17 cellular contexts compared by ENCODE assay signal in genomic region chr6:42091718-42092023, GRCh38. TPM values are rescaled to one million over a fixed set of nuclear protein-coding genes. Genes with fewer than 3 reads are reported as not detected.
DNase-seq lines count a peak whose midpoint lies in the region; ATAC-seq and TF ChIP-seq lines count a peak whose summit lies in the region.
"Had no signal": no experiment of that assay in that cellular context is flagged by ENCODE, and none has a peak within 500 bp of the region (broad histone marks: within the 10 kb centered on the region; RNA-seq: fewer than 3 reads in every experiment).

No MANE protein-coding gene starts in this region.

- in situ Hi-C loops in ACHN (cut with HindIII; ENCODE audit: low pct_ligation_motif_present, low pct_unique_long_range_greater_than_20kb, low sequenced_read_pairs): no loop called here

- no peak for TF ChIP-seq CTCF in nephron progenitor cell (IDR thresholded peaks at IDR 0.05)

- TF ChIP-seq RAD21 in Ishikawa (IDR thresholded peaks at IDR 0.05; ENCODE audit: low read depth): peak; percentile 18; the same call in 1 of the 2 replicates

- ATAC-seq in esophagus mucosa (peak; percentile 31), GM21619 (IDR thresholded peaks at IDR 0.05; ENCODE audit: unreplicated experiment) (no peak)
- ATAC-seq: HCT116, Panc1 had no signal

- DNase-seq in ACHN (peak; percentile 14), nephron progenitor cell (peak; percentile 16), NCI-H1930 (lab: John Stamatoyannopoulos, UW) (no peak), occipital lobe (lab: John Stamatoyannopoulos, UW) (no peak)
- no peak for DNase-seq in stimulated activated CD4-positive, alpha-beta T cell treated with anti-CD3 and anti-CD28 coated beads, Interleukin-15, amount 100 ng/mL, for 24 hours
- DNase-seq: DMS153, MV-4-11, NCI-H1436, NCI-H2107, NCI-H82, SHP77 had no signal

- peak; percentile 86 for TF ChIP-seq EP300 in Ishikawa (IDR thresholded peaks at IDR 0.05; ENCODE audit: borderline replicate concordance)

- peaks cover 21% of the 10 kb centered on the region for H3K4me1 Mint-ChIP-seq in nephron progenitor cell

- H3K27ac Mint-ChIP-seq in nephron progenitor cell: no peak overlapping the region

- H3K27me3 Mint-ChIP-seq in nephron progenitor cell (ENCODE audit: low read depth, poor library complexity): peaks cover 28% of the 10 kb centered on the region

- no peak overlapping the region for H3K4me3 Mint-ChIP-seq in nephron progenitor cell

- H3K36me3 Mint-ChIP-seq in nephron progenitor cell (ENCODE audit: low read depth): no peaks in the 10 kb centered on the region

- H3K9me3 Mint-ChIP-seq in nephron progenitor cell: no peaks in the 10 kb centered on the region

TF ChIP-seq in Ishikawa, 13 proteins besides CTCF, POLR2A, EP300 and RAD21:
- TF ChIP-seq CEBPB (IDR thresholded peaks at IDR 0.05): no peak
- no peak for TF ChIP-seq FOXM1 (IDR thresholded peaks at IDR 0.05; ENCODE audit: borderline replicate concordance, low read depth)
- TF ChIP-seq CREB1 (IDR thresholded peaks at IDR 0.05; ENCODE audit: low read depth): no peak
- peak; percentile 52; the same call in 1 of the 2 replicates for TF ChIP-seq MAX (IDR thresholded peaks at IDR 0.05)
- TF ChIP-seq TCF12 (IDR thresholded peaks at IDR 0.05; ENCODE audit: low read depth): peak; percentile 89
- no peak for TF ChIP-seq ZBTB7A (IDR thresholded peaks at IDR 0.05; ENCODE audit: low read depth)
- peak; percentile 89 for TF ChIP-seq TEAD4 (IDR thresholded peaks at IDR 0.05)
- peak; percentile 70 for TF ChIP-seq NFIC (IDR thresholded peaks at IDR 0.05)

RNA-seq across cellular contexts. Expression of gene TAF8, which starts 41.3 kb away (rescaled TPM):
- total RNA-seq in esophagus mucosa (13.8 TPM), occipital lobe (4.8 TPM)

RNA-seq across cellular contexts. Expression of gene C6orf132, which starts 50.7 kb away (rescaled TPM):
- total RNA-seq in esophagus mucosa (216 TPM), occipital lobe (not detected)
- total RNA-seq: NCI-H460 had no signal

Comparison
In these comparisons a context has a peak if more than half of its experiments do, and no peak if none do; other contexts are left out.
1. DNase-seq: peak in ACHN (single experiment) and nephron progenitor cell (single experiment); none in stimulated activated CD4-positive, alpha-beta T cell treated with anti-CD3 and anti-CD28 coated beads, Interleukin-15, amount 100 ng/mL, for 24 hours (single experiment), NCI-H1930 (0 of 2) and occipital lobe (single experiment).
2. RNA of gene C6orf132, which starts 50.7 kb away (total RNA-seq): 216 TPM in esophagus mucosa (single experiment); not detected in occipital lobe (single experiment); every median in the first group is over 100 times any median in the second.